Comparison of ENCODE assay signal across 1 cellular context in the genomic region with DNA sequence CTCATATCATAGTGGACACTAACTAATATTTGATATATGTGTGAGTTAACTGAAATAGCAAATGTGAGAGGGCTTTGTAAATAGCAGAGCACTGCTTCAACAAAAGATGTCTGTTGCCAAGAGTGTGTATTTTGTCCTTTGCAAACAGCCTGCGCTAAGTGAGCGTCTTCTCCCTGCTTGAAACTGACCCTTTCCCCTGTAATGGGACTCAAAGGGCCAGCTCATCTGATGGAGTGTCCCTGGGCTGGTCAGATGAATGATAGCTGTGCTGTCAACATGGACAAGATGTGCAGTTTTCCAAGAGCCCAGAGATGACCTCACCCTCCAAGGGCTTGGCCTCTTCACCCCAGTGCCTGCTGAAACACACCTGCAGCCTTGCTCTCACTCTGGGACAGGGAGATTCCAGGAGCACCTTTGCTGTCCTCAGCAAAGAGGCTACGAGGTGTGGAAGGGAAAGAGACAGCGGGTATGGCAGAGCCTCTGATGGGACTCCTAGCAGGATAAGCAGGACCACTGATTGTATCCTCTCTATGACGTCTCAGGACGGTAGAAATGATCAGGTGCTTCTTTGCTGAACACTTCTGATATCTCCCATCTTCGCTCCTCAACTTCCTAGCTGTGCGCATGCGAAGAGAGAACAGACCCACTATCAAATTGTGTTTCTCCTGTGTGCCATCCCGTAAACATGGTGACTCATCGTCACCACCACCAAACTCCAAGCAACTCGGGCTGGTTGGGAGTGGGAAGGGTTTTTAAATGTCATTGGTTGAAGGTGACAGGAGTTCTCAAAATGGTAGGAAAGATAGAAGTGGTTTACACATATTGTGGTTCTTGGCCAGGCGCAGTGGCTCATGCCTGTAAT.
TF ChIP-seq lines count a peak whose summit lies in the region.

No MANE protein-coding gene starts in this region.

TF ChIP-seq in HepG2, 621 proteins besides CTCF, POLR2A, EP300 and RAD21 (continued from another document and continues in another):
- TF ChIP-seq ZNF569 (CRISPR knock-in tag; IDR thresholded peaks at IDR 0.05; ENCODE audit: borderline replicate concordance), result no peak
- peak; percentile 87 for TF ChIP-seq CREM (IDR thresholded peaks at IDR 0.05)
- no peak for TF ChIP-seq CREM (CRISPR knock-in tag; IDR thresholded peaks at IDR 0.05)
- TF ChIP-seq ZNF44 (CRISPR knock-in tag; IDR thresholded peaks at IDR 0.05), result no peak
- TF ChIP-seq ZNF546 (CRISPR knock-in tag; conservative IDR thresholded peaks at IDR 0.05), result no peak
- no peak for TF ChIP-seq SMAD9 (CRISPR knock-in tag; IDR thresholded peaks at IDR 0.05)
- TF ChIP-seq CENPX (CRISPR knock-in tag; IDR thresholded peaks at IDR 0.05), result no peak
- TF ChIP-seq KDM5B (CRISPR knock-in tag; IDR thresholded peaks at IDR 0.05; ENCODE audit: borderline replicate concordance), result no peak
- TF ChIP-seq TOE1 (CRISPR knock-in tag; IDR thresholded peaks at IDR 0.05), result no peak
- TF ChIP-seq ELF1 (CRISPR knock-in tag; IDR thresholded peaks at IDR 0.05), result no peak
- no peak; the same call in 1 of the 2 replicates for TF ChIP-seq KMT2A (CRISPR knock-in tag; IDR thresholded peaks at IDR 0.05)
- TF ChIP-seq POGZ (CRISPR knock-in tag; IDR thresholded peaks at IDR 0.05), result peak; percentile 69
- TF ChIP-seq SP5 (CRISPR knock-in tag; IDR thresholded peaks at IDR 0.05; ENCODE audit: borderline replicate concordance, low read depth), result peak; percentile 45
- no peak for TF ChIP-seq FLYWCH1 (CRISPR knock-in tag; IDR thresholded peaks at IDR 0.05)
- no peak for TF ChIP-seq SMARCC2 (IDR thresholded peaks at IDR 0.05)
- TF ChIP-seq, protein P1, sequence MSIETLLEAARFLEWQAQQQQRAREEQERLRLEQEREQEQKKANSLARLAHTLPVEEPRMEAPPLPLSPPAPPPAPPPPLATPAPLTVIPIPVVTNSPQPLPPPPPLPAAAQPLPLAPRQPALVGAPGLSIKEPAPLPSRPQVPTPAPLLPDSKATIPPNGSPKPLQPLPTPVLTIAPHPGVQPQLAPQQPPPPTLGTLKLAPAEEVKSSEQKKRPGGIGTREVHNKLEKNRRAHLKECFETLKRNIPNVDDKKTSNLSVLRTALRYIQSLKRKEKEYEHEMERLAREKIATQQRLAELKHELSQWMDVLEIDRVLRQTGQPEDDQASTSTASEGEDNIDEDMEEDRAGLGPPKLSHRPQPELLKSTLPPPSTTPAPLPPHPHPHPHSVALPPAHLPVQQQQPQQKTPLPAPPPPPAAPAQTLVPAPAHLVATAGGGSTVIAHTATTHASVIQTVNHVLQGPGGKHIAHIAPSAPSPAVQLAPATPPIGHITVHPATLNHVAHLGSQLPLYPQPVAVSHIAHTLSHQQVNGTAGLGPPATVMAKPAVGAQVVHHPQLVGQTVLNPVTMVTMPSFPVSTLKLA (IDR thresholded peaks at IDR 0.05), result no peak
- TF ChIP-seq TSC22D2 (CRISPR knock-in tag; IDR thresholded peaks at IDR 0.05; ENCODE audit: borderline replicate concordance), result peak; percentile 74; the same call in 1 of the 2 replicates
- no peak for TF ChIP-seq GZF1 (CRISPR knock-in tag; IDR thresholded peaks at IDR 0.05)
- no peak for TF ChIP-seq ZNF737 (CRISPR knock-in tag; IDR thresholded peaks at IDR 0.05; ENCODE audit: borderline replicate concordance)
- TF ChIP-seq ZNF225 (CRISPR knock-in tag; IDR thresholded peaks at IDR 0.05), result no peak
- peak; percentile 60; the same call in 1 of the 2 replicates for TF ChIP-seq DMAP1 (CRISPR knock-in tag; IDR thresholded peaks at IDR 0.05)
- TF ChIP-seq, protein P2, sequence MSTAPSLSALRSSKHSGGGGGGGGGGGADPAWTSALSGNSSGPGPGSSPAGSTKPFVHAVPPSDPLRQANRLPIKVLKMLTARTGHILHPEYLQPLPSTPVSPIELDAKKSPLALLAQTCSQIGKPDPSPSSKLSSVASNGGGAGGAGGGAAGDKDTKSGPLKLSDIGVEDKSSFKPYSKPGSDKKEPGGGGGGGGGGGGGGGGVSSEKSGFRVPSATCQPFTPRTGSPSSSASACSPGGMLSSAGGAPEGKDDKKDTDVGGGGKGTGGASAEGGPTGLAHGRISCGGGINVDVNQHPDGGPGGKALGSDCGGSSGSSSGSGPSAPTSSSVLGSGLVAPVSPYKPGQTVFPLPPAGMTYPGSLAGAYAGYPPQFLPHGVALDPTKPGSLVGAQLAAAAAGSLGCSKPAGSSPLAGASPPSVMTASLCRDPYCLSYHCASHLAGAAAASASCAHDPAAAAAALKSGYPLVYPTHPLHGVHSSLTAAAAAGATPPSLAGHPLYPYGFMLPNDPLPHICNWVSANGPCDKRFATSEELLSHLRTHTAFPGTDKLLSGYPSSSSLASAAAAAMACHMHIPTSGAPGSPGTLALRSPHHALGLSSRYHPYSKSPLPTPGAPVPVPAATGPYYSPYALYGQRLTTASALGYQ (CRISPR knock-in tag; IDR thresholded peaks at IDR 0.05), result peak; percentile 31; the same call in 1 of the 2 replicates
- TF ChIP-seq, protein P3, sequence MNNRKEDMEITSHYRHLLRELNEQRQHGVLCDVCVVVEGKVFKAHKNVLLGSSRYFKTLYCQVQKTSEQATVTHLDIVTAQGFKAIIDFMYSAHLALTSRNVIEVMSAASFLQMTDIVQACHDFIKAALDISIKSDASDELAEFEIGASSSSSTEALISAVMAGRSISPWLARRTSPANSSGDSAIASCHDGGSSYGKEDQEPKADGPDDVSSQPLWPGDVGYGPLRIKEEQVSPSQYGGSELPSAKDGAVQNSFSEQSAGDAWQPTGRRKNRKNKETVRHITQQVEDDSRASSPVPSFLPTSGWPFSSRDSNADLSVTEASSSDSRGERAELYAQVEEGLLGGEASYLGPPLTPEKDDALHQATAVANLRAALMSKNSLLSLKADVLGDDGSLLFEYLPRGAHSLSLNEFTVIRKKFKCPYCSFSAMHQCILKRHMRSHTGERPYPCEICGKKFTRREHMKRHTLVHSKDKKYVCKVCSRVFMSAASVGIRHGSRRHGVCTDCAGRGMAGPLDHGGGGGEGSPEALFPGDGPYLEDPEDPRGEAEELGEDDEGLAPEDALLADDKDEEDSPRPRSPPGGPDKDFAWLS (CRISPR knock-in tag; IDR thresholded peaks at IDR 0.05; ENCODE audit: borderline replicate concordance), result no peak
- peak; percentile 61; the same call in 1 of the 2 replicates for TF ChIP-seq YEATS2 (CRISPR knock-in tag; IDR thresholded peaks at IDR 0.05; ENCODE audit: borderline replicate concordance)
- TF ChIP-seq, protein P4, sequence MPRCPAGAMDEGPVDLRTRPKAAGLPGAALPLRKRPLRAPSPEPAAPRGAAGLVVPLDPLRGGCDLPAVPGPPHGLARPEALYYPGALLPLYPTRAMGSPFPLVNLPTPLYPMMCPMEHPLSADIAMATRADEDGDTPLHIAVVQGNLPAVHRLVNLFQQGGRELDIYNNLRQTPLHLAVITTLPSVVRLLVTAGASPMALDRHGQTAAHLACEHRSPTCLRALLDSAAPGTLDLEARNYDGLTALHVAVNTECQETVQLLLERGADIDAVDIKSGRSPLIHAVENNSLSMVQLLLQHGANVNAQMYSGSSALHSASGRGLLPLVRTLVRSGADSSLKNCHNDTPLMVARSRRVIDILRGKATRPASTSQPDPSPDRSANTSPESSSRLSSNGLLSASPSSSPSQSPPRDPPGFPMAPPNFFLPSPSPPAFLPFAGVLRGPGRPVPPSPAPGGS (CRISPR knock-in tag; IDR thresholded peaks at IDR 0.05), result no peak; the same call in 1 of the 2 replicates
- TF ChIP-seq HMG20B (CRISPR knock-in tag; conservative IDR thresholded peaks at IDR 0.05), result peak; percentile 80
- TF ChIP-seq, protein P5, sequence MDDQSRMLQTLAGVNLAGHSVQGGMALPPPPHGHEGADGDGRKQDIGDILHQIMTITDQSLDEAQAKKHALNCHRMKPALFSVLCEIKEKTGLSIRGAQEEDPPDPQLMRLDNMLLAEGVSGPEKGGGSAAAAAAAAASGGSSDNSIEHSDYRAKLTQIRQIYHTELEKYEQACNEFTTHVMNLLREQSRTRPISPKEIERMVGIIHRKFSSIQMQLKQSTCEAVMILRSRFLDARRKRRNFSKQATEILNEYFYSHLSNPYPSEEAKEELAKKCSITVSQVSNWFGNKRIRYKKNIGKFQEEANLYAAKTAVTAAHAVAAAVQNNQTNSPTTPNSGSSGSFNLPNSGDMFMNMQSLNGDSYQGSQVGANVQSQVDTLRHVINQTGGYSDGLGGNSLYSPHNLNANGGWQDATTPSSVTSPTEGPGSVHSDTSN (CRISPR knock-in tag; IDR thresholded peaks at IDR 0.05; ENCODE audit: borderline replicate concordance), result no peak
- no peak for TF ChIP-seq NFKB2 (CRISPR knock-in tag; IDR thresholded peaks at IDR 0.05; ENCODE audit: borderline replicate concordance)
- TF ChIP-seq ADNP (CRISPR knock-in tag; IDR thresholded peaks at IDR 0.05), result no peak
- TF ChIP-seq ARID2 (CRISPR knock-in tag; IDR thresholded peaks at IDR 0.05; ENCODE audit: borderline replicate concordance), result 0 out of 2 replicates have a peak, but pooled peaks have one; percentile 9
- TF ChIP-seq SMAD3 (CRISPR knock-in tag; IDR thresholded peaks at IDR 0.05), result peak; percentile 68
- TF ChIP-seq ZNF7 (CRISPR knock-in tag; IDR thresholded peaks at IDR 0.05), result no peak
- no peak for TF ChIP-seq ATRX (CRISPR knock-in tag; IDR thresholded peaks at IDR 0.05; ENCODE audit: borderline replicate concordance)
- TF ChIP-seq, protein P6, sequence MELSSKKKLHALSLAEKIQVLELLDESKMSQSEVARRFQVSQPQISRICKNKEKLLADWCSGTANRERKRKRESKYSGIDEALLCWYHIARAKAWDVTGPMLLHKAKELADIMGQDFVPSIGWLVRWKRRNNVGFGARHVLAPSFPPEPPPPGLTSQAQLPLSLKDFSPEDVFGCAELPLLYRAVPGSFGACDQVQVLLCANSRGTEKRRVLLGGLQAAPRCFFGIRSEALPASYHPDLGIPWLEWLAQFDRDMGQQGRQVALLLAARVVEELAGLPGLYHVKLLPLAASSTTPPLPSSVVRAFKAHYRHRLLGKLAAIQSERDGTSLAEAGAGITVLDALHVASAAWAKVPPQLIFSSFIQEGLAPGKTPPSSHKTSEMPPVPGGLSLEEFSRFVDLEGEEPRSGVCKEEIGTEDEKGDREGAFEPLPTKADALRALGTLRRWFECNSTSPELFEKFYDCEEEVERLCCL (CRISPR knock-in tag; IDR thresholded peaks at IDR 0.05; ENCODE audit: borderline replicate concordance), result no peak
- no peak for TF ChIP-seq ZNF775 (CRISPR knock-in tag; IDR thresholded peaks at IDR 0.05; ENCODE audit: borderline replicate concordance)
- TF ChIP-seq, protein P7, sequence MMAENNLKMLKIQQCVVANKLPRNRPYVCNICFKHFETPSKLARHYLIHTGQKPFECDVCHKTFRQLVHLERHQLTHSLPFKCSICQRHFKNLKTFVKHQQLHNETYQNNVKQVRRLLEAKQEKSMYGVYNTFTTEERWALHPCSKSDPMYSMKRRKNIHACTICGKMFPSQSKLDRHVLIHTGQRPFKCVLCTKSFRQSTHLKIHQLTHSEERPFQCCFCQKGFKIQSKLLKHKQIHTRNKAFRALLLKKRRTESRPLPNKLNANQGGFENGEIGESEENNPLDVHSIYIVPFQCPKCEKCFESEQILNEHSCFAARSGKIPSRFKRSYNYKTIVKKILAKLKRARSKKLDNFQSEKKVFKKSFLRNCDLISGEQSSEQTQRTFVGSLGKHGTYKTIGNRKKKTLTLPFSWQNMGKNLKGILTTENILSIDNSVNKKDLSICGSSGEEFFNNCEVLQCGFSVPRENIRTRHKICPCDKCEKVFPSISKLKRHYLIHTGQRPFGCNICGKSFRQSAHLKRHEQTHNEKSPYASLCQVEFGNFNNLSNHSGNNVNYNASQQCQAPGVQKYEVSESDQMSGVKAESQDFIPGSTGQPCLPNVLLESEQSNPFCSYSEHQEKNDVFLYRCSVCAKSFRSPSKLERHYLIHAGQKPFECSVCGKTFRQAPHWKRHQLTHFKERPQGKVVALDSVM (CRISPR knock-in tag; IDR thresholded peaks at IDR 0.05), result peak; percentile 43; the same call in 1 of the 2 replicates
- no peak; the same call in 1 of the 2 replicates for TF ChIP-seq ZFY (CRISPR knock-in tag; IDR thresholded peaks at IDR 0.05)
- no peak for TF ChIP-seq ZNF550 (CRISPR knock-in tag; IDR thresholded peaks at IDR 0.05; ENCODE audit: borderline replicate concordance)
- TF ChIP-seq, protein P8, sequence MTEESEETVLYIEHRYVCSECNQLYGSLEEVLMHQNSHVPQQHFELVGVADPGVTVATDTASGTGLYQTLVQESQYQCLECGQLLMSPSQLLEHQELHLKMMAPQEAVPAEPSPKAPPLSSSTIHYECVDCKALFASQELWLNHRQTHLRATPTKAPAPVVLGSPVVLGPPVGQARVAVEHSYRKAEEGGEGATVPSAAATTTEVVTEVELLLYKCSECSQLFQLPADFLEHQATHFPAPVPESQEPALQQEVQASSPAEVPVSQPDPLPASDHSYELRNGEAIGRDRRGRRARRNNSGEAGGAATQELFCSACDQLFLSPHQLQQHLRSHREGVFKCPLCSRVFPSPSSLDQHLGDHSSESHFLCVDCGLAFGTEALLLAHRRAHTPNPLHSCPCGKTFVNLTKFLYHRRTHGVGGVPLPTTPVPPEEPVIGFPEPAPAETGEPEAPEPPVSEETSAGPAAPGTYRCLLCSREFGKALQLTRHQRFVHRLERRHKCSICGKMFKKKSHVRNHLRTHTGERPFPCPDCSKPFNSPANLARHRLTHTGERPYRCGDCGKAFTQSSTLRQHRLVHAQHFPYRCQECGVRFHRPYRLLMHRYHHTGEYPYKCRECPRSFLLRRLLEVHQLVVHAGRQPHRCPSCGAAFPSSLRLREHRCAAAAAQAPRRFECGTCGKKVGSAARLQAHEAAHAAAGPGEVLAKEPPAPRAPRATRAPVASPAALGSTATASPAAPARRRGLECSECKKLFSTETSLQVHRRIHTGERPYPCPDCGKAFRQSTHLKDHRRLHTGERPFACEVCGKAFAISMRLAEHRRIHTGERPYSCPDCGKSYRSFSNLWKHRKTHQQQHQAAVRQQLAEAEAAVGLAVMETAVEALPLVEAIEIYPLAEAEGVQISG (CRISPR knock-in tag; IDR thresholded peaks at IDR 0.05), result peak; percentile 58; the same call in 1 of the 2 replicates
- TF ChIP-seq SALL2 (CRISPR knock-in tag; IDR thresholded peaks at IDR 0.05), result 0 out of 2 replicates have a peak, but pooled peaks have one; percentile 7
- TF ChIP-seq ZNF776 (CRISPR knock-in tag; IDR thresholded peaks at IDR 0.05), result no peak
